Comparison of ENCODE assay signal across 18 cellular contexts in genomic region chr3:32556332-32556731, GRCh38.
"Had no signal": no experiment of that assay in that cellular context is flagged by ENCODE, and none has a peak within 500 bp of the region (broad histone marks: within the 10 kb centered on the region; RNA-seq: fewer than 3 reads in every experiment).

No MANE protein-coding gene starts in this region.

- H3K36me3 Mint-ChIP-seq: naive B cell had no signal

- H3K4me3 Mint-ChIP-seq: activated CD4-positive, alpha-beta memory T cell treated with anti-CD3 and anti-CD28 coated beads for 36 hours; activated CD4-positive, alpha-beta T cell treated with anti-CD3 and anti-CD28 coated beads for 36 hours; activated naive CD4-positive, alpha-beta T cell treated with anti-CD3 and anti-CD28 coated beads, Interleukin-2, amount 10 ng/mL, durations not matched to agents 7 days and 5 days; activated T-cell treated with anti-CD3 and anti-CD28 coated beads, Interleukin-2, amount 50 U/mL, for 72 hours had no signal

- H3K27ac ChIP-seq: colonic mucosa, epithelial cell of prostate, lower lobe of right lung, right lobe of liver, skin epidermis, uterus had no signal

- H3K27me3 Mint-ChIP-seq: activated CD4-positive, alpha-beta memory T cell treated with anti-CD3 and anti-CD28 coated beads for 36 hours; activated CD4-positive, alpha-beta T cell treated with anti-CD3 and anti-CD28 coated beads for 36 hours; activated naive CD4-positive, alpha-beta T cell treated with anti-CD3 and anti-CD28 coated beads, Interleukin-2, amount 10 ng/mL, durations not matched to agents 7 days and 5 days; naive B cell had no signal

- H3K27ac Mint-ChIP-seq: activated CD4-positive, alpha-beta memory T cell treated with anti-CD3 and anti-CD28 coated beads for 36 hours; activated CD4-positive, alpha-beta T cell treated with anti-CD3 and anti-CD28 coated beads for 36 hours; activated naive CD4-positive, alpha-beta T cell treated with anti-CD3 and anti-CD28 coated beads, Interleukin-2, amount 10 ng/mL, durations not matched to agents 7 days and 5 days; activated T-cell treated with anti-CD3 and anti-CD28 coated beads, Interleukin-2, amount 50 U/mL, for 72 hours had no signal

- ATAC-seq: activated CD4-positive, alpha-beta T cell treated with anti-CD3 and anti-CD28 coated beads for 36 hours; lower lobe of right lung; right lobe of liver had no signal

- H3K4me1 ChIP-seq: colonic mucosa, uterus had no signal

- H3K36me3 ChIP-seq: colonic mucosa, lower lobe of right lung, right lobe of liver, uterus had no signal

- H3K4me3 ChIP-seq: colonic mucosa, lower lobe of right lung, right lobe of liver, skin epidermis, uterus had no signal

- H3K27me3 ChIP-seq: colonic mucosa, right lobe of liver, uterus had no signal

- H3K9me3 Mint-ChIP-seq: activated CD4-positive, alpha-beta memory T cell treated with anti-CD3 and anti-CD28 coated beads for 36 hours; activated naive CD4-positive, alpha-beta T cell treated with anti-CD3 and anti-CD28 coated beads, Interleukin-2, amount 10 ng/mL, durations not matched to agents 7 days and 5 days; activated T-cell treated with anti-CD3 and anti-CD28 coated beads, Interleukin-2, amount 50 U/mL, for 72 hours; naive B cell had no signal

- DNase-seq: activated CD4-positive, alpha-beta memory T cell treated with anti-CD3 and anti-CD28 coated beads for 36 hours; activated CD4-positive, alpha-beta T cell treated with anti-CD3 and anti-CD28 coated beads for 36 hours; activated effector memory CD4-positive, alpha-beta T cell treated with anti-CD3 and anti-CD28 coated beads, Interleukin-2, amount 50 U/mL, for 16 hours; activated naive CD4-positive, alpha-beta T cell treated with anti-CD3 and anti-CD28 coated beads, Interleukin-2, amount 10 ng/mL, durations not matched to agents 7 days and 5 days; activated T-cell treated with anti-CD3 and anti-CD28 coated beads, Interleukin-2, amount 50 U/mL, for 72 hours; amygdala; colonic mucosa; kidney; lower lobe of right lung; naive B cell; occipital lobe; right lobe of liver; stimulated activated CD4-positive, alpha-beta T cell treated with anti-CD3 and anti-CD28 coated beads, Interleukin-1b, Interleukin-23, amount 100 ng/mL, for 48 hours; T-helper 9 cell; trophoblast cell; uterus had no signal

- H3K9me3 ChIP-seq: colonic mucosa, lower lobe of right lung, right lobe of liver, uterus had no signal
